Comparison of ENCODE assay signal across 1 cellular context in the genomic region with DNA sequence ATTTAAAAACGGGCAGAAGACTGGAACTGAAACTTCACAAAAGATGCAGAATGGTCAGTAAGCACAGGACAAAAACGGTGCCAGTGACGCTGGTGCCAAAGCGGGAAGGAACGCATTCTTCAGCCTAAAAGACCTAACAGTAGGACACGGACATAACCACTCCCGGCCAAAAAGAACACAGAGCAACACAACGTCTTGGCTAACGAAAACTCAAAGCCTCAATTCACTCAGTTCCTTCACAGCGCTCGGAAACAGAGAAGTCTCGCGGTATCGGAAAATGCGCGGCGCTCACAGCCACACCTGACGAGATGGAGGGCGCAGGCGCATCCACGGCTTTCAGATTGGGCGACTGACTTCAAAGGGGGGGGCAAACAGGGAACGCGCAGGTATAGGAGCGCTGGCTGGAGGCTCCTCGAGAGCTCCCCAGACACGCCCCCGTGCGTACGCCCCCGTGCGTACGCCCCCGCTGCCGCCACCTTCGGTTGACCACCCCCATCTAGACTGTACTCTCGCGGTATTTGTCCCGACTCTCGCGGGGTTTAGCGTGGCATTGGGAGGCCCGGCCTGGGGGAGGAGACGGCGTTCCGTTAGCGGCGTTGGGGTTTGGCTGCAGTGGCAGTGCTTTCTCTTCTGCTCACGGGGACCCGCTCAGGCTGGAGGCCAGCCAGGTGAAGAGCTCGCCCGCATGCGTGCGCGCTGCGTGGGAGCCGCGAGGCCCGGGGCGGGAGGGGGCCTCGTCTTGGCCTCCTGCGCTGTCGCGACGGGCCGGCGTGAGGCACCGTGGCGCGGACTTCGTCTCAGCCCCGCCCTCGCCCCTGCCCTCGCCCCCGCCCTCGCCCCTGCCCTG.
A peak's percentile ranks its signal among the peaks of the same experiment; 100 is the strongest.
TF ChIP-seq lines count a peak whose summit lies in the region.

A gene (plus strand): TSS at position 576 of the 847 bp plus-strand sequence. CDS start 321 bp downstream, outside the sequence.

TF ChIP-seq in HepG2, 621 proteins besides CTCF, POLR2A, EP300 and RAD21 (continued from another document and continues in another):
- TF ChIP-seq, protein P1, sequence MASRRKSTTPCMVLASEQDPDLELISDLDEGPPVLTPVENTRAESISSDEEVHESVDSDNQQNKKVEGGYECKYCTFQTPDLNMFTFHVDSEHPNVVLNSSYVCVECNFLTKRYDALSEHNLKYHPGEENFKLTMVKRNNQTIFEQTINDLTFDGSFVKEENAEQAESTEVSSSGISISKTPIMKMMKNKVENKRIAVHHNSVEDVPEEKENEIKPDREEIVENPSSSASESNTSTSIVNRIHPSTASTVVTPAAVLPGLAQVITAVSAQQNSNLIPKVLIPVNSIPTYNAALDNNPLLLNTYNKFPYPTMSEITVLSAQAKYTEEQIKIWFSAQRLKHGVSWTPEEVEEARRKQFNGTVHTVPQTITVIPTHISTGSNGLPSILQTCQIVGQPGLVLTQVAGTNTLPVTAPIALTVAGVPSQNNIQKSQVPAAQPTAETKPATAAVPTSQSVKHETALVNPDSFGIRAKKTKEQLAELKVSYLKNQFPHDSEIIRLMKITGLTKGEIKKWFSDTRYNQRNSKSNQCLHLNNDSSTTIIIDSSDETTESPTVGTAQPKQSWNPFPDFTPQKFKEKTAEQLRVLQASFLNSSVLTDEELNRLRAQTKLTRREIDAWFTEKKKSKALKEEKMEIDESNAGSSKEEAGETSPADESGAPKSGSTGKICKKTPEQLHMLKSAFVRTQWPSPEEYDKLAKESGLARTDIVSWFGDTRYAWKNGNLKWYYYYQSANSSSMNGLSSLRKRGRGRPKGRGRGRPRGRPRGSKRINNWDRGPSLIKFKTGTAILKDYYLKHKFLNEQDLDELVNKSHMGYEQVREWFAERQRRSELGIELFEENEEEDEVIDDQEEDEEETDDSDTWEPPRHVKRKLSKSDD (CRISPR knock-in tag; IDR thresholded peaks at IDR 0.05; ENCODE audit: low read depth), result peak; percentile 43
- TF ChIP-seq KLF16 (CRISPR knock-in tag; IDR thresholded peaks at IDR 0.05), result peak; percentile 48 to 96; a peak in 2 of 4 replicates
- peak; percentile 61; the same call in 1 of the 2 replicates for TF ChIP-seq BCL6 (CRISPR knock-in tag; IDR thresholded peaks at IDR 0.05)
- TF ChIP-seq MEIS2 (CRISPR knock-in tag; IDR thresholded peaks at IDR 0.05), result no peak; the same call in 1 of the 2 replicates
- TF ChIP-seq NR2F6 (IDR thresholded peaks at IDR 0.05), result no peak
- peak; percentile 14; the same call in 1 of the 2 replicates for TF ChIP-seq NR2F6 (CRISPR knock-in tag; IDR thresholded peaks at IDR 0.05)
- TF ChIP-seq ATF7-NPFF (CRISPR knock-in tag; IDR thresholded peaks at IDR 0.05; ENCODE audit: low read depth), result no peak; the same call in 1 of the 2 replicates
- peak; percentile 48; the same call in 1 of the 2 replicates for TF ChIP-seq ZNF563 (CRISPR knock-in tag; IDR thresholded peaks at IDR 0.05)
- TF ChIP-seq SOX6 (IDR thresholded peaks at IDR 0.05), result no peak
- TF ChIP-seq SOX6 (CRISPR knock-in tag; IDR thresholded peaks at IDR 0.05), result peak; percentile 64
- peak; percentile 68; the same call in 1 of the 2 replicates for TF ChIP-seq EEA1 (CRISPR knock-in tag; IDR thresholded peaks at IDR 0.05; ENCODE audit: borderline replicate concordance)
- peak; percentile 10 for TF ChIP-seq RXRB (CRISPR knock-in tag; IDR thresholded peaks at IDR 0.05; ENCODE audit: borderline replicate concordance)
- peak; percentile 97 for TF ChIP-seq ZFY (CRISPR knock-in tag; IDR thresholded peaks at IDR 0.05)
- TF ChIP-seq, protein P2, sequence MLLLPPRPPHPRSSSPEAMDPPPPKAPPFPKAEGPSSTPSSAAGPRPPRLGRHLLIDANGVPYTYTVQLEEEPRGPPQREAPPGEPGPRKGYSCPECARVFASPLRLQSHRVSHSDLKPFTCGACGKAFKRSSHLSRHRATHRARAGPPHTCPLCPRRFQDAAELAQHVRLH (CRISPR knock-in tag; IDR thresholded peaks at IDR 0.05; ENCODE audit: borderline replicate concordance, low read depth), result 0 out of 2 replicates have a peak, but pooled peaks have one; percentile 10
- TF ChIP-seq ELF4 (CRISPR knock-in tag; IDR thresholded peaks at IDR 0.05; ENCODE audit: borderline replicate concordance), result peak; percentile 2; the same call in 1 of the 2 replicates
- TF ChIP-seq CEBPB (IDR thresholded peaks at IDR 0.05; ENCODE audit: borderline replicate concordance, low read depth, low read length), result no peak
- peak; percentile 96 for TF ChIP-seq PHF8 (CRISPR knock-in tag; IDR thresholded peaks at IDR 0.05)
- no peak for TF ChIP-seq AGO1 (IDR thresholded peaks at IDR 0.05; ENCODE audit: low read depth, low read length, poor library complexity, severe bottlenecking)
- TF ChIP-seq MAFK (conservative IDR thresholded peaks at IDR 0.05 in 1 of 2, IDR thresholded peaks at IDR 0.05 in 1 of 2; ENCODE audit: low read length in 2 of 2), result no peak
- TF ChIP-seq ZNF136 (CRISPR knock-in tag; IDR thresholded peaks at IDR 0.05; ENCODE audit: low read depth), result peak; percentile 59; the same call in 1 of the 2 replicates
- peak; percentile 88; the same call in 1 of the 2 replicates for TF ChIP-seq KAT7 (CRISPR knock-in tag; IDR thresholded peaks at IDR 0.05; ENCODE audit: borderline replicate concordance)
- TF ChIP-seq, protein P3, sequence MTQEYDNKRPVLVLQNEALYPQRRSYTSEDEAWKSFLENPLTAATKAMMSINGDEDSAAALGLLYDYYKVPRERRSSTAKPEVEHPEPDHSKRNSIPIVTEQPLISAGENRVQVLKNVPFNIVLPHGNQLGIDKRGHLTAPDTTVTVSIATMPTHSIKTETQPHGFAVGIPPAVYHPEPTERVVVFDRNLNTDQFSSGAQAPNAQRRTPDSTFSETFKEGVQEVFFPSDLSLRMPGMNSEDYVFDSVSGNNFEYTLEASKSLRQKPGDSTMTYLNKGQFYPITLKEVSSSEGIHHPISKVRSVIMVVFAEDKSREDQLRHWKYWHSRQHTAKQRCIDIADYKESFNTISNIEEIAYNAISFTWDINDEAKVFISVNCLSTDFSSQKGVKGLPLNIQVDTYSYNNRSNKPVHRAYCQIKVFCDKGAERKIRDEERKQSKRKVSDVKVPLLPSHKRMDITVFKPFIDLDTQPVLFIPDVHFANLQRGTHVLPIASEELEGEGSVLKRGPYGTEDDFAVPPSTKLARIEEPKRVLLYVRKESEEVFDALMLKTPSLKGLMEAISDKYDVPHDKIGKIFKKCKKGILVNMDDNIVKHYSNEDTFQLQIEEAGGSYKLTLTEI (CRISPR knock-in tag; conservative IDR thresholded peaks at IDR 0.05), result no peak
- 0 out of 2 replicates have a peak, but pooled peaks have one; percentile 61 for TF ChIP-seq GFI1 (CRISPR knock-in tag; IDR thresholded peaks at IDR 0.05; ENCODE audit: borderline replicate concordance)
- TF ChIP-seq, protein P4, sequence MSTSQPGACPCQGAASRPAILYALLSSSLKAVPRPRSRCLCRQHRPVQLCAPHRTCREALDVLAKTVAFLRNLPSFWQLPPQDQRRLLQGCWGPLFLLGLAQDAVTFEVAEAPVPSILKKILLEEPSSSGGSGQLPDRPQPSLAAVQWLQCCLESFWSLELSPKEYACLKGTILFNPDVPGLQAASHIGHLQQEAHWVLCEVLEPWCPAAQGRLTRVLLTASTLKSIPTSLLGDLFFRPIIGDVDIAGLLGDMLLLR (CRISPR knock-in tag; IDR thresholded peaks at IDR 0.05), result peak; percentile 81
- no peak; the same call in 1 of the 2 replicates for TF ChIP-seq DNMT3B (CRISPR knock-in tag; conservative IDR thresholded peaks at IDR 0.05)
- peak; percentile 85 for TF ChIP-seq TOPORS (CRISPR knock-in tag; IDR thresholded peaks at IDR 0.05)
- TF ChIP-seq ARNT2 (CRISPR knock-in tag; IDR thresholded peaks at IDR 0.05; ENCODE audit: low read depth), result peak; percentile 92
- TF ChIP-seq, protein P5, sequence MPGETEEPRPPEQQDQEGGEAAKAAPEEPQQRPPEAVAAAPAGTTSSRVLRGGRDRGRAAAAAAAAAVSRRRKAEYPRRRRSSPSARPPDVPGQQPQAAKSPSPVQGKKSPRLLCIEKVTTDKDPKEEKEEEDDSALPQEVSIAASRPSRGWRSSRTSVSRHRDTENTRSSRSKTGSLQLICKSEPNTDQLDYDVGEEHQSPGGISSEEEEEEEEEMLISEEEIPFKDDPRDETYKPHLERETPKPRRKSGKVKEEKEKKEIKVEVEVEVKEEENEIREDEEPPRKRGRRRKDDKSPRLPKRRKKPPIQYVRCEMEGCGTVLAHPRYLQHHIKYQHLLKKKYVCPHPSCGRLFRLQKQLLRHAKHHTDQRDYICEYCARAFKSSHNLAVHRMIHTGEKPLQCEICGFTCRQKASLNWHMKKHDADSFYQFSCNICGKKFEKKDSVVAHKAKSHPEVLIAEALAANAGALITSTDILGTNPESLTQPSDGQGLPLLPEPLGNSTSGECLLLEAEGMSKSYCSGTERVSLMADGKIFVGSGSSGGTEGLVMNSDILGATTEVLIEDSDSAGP (CRISPR knock-in tag; IDR thresholded peaks at IDR 0.05; ENCODE audit: borderline replicate concordance), result peak; percentile 89
- peak; percentile 93; the same call in 1 of the 2 replicates for TF ChIP-seq CCDC6 (CRISPR knock-in tag; IDR thresholded peaks at IDR 0.05)
- TF ChIP-seq ONECUT2 (CRISPR knock-in tag; IDR thresholded peaks at IDR 0.05), result 0 out of 2 replicates have a peak, but pooled peaks have one; percentile 12
- TF ChIP-seq ZNF124 (CRISPR knock-in tag; IDR thresholded peaks at IDR 0.05), result peak; percentile 52; the same call in 1 of the 2 replicates
- no peak for TF ChIP-seq SOX13 (IDR thresholded peaks at IDR 0.05)
- TF ChIP-seq SOX13 (CRISPR knock-in tag; conservative IDR thresholded peaks at IDR 0.05 in 1 of 2, IDR thresholded peaks at IDR 0.05 in 1 of 2), result no peak
- TF ChIP-seq LCORL (IDR thresholded peaks at IDR 0.05), result no peak
- TF ChIP-seq LCORL (CRISPR knock-in tag; IDR thresholded peaks at IDR 0.05), result peak; percentile 38
- TF ChIP-seq NKX3-1 (CRISPR knock-in tag; IDR thresholded peaks at IDR 0.05), result 0 out of 2 replicates have a peak, but pooled peaks have one; percentile 22
- peak; percentile 91; the same call in 1 of the 2 replicates for TF ChIP-seq ZNF343 (CRISPR knock-in tag; IDR thresholded peaks at IDR 0.05)
- peak; percentile 75; the same call in 1 of the 2 replicates for TF ChIP-seq NR2C2 (CRISPR knock-in tag; IDR thresholded peaks at IDR 0.05; ENCODE audit: borderline replicate concordance)
- TF ChIP-seq ZNF335 (CRISPR knock-in tag; IDR thresholded peaks at IDR 0.05), result no peak; the same call in 1 of the 2 replicates
- peak; percentile 95 for TF ChIP-seq PHF21A (CRISPR knock-in tag; IDR thresholded peaks at IDR 0.05)
- TF ChIP-seq, protein P6, sequence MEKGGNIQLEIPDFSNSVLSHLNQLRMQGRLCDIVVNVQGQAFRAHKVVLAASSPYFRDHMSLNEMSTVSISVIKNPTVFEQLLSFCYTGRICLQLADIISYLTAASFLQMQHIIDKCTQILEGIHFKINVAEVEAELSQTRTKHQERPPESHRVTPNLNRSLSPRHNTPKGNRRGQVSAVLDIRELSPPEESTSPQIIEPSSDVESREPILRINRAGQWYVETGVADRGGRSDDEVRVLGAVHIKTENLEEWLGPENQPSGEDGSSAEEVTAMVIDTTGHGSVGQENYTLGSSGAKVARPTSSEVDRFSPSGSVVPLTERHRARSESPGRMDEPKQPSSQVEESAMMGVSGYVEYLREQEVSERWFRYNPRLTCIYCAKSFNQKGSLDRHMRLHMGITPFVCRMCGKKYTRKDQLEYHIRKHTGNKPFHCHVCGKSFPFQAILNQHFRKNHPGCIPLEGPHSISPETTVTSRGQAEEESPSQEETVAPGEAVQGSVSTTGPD (CRISPR knock-in tag; IDR thresholded peaks at IDR 0.05), result no peak
- TF ChIP-seq SMAD3 (CRISPR knock-in tag; IDR thresholded peaks at IDR 0.05), result peak; percentile 8; the same call in 1 of the 2 replicates
- TF ChIP-seq HNRNPUL1 (IDR thresholded peaks at IDR 0.05; ENCODE audit: low read depth, low read length), result peak; percentile 94
- TF ChIP-seq, protein P7, sequence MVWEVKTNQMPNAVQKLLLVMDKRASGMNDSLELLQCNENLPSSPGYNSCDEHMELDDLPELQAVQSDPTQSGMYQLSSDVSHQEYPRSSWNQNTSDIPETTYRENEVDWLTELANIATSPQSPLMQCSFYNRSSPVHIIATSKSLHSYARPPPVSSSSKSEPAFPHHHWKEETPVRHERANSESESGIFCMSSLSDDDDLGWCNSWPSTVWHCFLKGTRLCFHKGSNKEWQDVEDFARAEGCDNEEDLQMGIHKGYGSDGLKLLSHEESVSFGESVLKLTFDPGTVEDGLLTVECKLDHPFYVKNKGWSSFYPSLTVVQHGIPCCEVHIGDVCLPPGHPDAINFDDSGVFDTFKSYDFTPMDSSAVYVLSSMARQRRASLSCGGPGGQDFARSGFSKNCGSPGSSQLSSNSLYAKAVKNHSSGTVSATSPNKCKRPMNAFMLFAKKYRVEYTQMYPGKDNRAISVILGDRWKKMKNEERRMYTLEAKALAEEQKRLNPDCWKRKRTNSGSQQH (CRISPR knock-in tag; IDR thresholded peaks at IDR 0.05; ENCODE audit: low read depth), result peak; percentile 35; the same call in 1 of the 2 replicates
- TF ChIP-seq, protein P8, sequence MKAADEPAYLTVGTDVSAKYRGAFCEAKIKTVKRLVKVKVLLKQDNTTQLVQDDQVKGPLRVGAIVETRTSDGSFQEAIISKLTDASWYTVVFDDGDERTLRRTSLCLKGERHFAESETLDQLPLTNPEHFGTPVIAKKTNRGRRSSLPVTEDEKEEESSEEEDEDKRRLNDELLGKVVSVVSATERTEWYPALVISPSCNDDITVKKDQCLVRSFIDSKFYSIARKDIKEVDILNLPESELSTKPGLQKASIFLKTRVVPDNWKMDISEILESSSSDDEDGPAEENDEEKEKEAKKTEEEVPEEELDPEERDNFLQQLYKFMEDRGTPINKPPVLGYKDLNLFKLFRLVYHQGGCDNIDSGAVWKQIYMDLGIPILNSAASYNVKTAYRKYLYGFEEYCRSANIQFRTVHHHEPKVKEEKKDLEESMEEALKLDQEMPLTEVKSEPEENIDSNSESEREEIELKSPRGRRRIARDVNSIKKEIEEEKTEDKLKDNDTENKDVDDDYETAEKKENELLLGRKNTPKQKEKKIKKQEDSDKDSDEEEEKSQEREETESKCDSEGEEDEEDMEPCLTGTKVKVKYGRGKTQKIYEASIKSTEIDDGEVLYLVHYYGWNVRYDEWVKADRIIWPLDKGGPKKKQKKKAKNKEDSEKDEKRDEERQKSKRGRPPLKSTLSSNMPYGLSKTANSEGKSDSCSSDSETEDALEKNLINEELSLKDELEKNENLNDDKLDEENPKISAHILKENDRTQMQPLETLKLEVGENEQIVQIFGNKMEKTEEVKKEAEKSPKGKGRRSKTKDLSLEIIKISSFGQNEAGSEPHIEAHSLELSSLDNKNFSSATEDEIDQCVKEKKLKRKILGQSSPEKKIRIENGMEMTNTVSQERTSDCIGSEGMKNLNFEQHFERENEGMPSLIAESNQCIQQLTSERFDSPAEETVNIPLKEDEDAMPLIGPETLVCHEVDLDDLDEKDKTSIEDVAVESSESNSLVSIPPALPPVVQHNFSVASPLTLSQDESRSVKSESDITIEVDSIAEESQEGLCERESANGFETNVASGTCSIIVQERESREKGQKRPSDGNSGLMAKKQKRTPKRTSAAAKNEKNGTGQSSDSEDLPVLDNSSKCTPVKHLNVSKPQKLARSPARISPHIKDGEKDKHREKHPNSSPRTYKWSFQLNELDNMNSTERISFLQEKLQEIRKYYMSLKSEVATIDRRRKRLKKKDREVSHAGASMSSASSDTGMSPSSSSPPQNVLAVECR (CRISPR knock-in tag; IDR thresholded peaks at IDR 0.05; ENCODE audit: borderline replicate concordance), result peak; percentile 94
- peak; percentile 17; the same call in 1 of the 2 replicates for TF ChIP-seq ELF3 (CRISPR knock-in tag; IDR thresholded peaks at IDR 0.05)
- TF ChIP-seq PAX8 (CRISPR knock-in tag; IDR thresholded peaks at IDR 0.05; ENCODE audit: borderline replicate concordance), result peak; percentile 75; the same call in 1 of the 2 replicates
